Comparison of ENCODE assay signal across 1 cellular context in genomic region chr16:4806280-4806679, GRCh38.
A peak's percentile ranks its signal among the peaks of the same experiment; 100 is the strongest.
TF ChIP-seq lines count a peak whose summit lies in the region.

No MANE protein-coding gene starts in this region.

TF ChIP-seq in K562, 482 proteins besides CTCF, POLR2A, EP300 and RAD21:
- TF ChIP-seq ZNF121 (CRISPR knock-in tag; conservative IDR thresholded peaks at IDR 0.05) (peak; percentile 96), RHOXF2B (CRISPR knock-in tag; conservative IDR thresholded peaks at IDR 0.05) (no peak), BCOR (IDR thresholded peaks at IDR 0.05) (peak; percentile 15; the same call in 1 of the 2 replicates), EZH2 (IDR thresholded peaks at IDR 0.05; ENCODE audit: borderline replicate concordance, low read depth, low read length) (no peak)
